Comparison of ENCODE assay signal across 6 cellular contexts in genomic region chr16:30924797-30925645, GRCh38. TPM values are rescaled to one million over a fixed set of nuclear protein-coding genes. Genes with fewer than 3 reads are reported as not detected.
DNase-seq lines count a peak whose midpoint lies in the region; TF ChIP-seq lines count a peak whose summit lies in the region.

No MANE protein-coding gene starts in this region.

- 61 to 63% methylated on average over 12 of the region's 12 CpGs for WGBS in esophagus, 2 donors
- WGBS in suprapubic skin, result 74% methylated on average over 12 of the region's 12 CpGs

- no peak for TF ChIP-seq CTCF in suprapubic skin (IDR thresholded peaks at IDR 0.05)

- H3K9me3 ChIP-seq in esophagus (ENCODE audit: control insufficient read depth in 2 of 2, insufficient read depth in 1 of 2, low read depth in 1 of 2, low read length in 1 of 2) (no peaks in the 10 kb centered on the region), suprapubic skin (no peaks in the 10 kb centered on the region)

- TF ChIP-seq EP300 in suprapubic skin (IDR thresholded peaks at IDR 0.05), result no peak

- H3K27me3 ChIP-seq in esophagus (ENCODE audit: control insufficient read depth in 1 of 2, insufficient read depth in 2 of 2, low read length in 2 of 2) (no peaks in the 10 kb centered on the region), suprapubic skin (no peaks in the 10 kb centered on the region)

- H3K27me3 Mint-ChIP-seq in activated T-cell treated with anti-CD3 and anti-CD28 coated beads, Interleukin-2, amount 50 U/mL, for 24 hours, result no peaks in the 10 kb centered on the region

- peaks cover 24% of the 10 kb centered on the region for H3K4me1 Mint-ChIP-seq in activated T-cell treated with anti-CD3 and anti-CD28 coated beads, Interleukin-2, amount 50 U/mL, for 24 hours (ENCODE audit: low read depth)

- no peak for DNase-seq in activated T-cell treated with anti-CD3 and anti-CD28 coated beads, Interleukin-2, amount 50 U/mL, for 24 hours
- no peak for DNase-seq in activated T-cell treated with anti-CD3 and anti-CD28 coated beads, Interleukin-2, amount 50 U/mL, for 48 hours
- DNase-seq in suprapubic skin (ENCODE audit: low spot score in 2 of 2) (no peak), NCI-H128 (lab: John Stamatoyannopoulos, UW; ENCODE audit: unreplicated experiment) (no peak), cerebellum (ENCODE audit: low spot score) (no peak)

- H3K4me3 ChIP-seq in esophagus (ENCODE audit: low read depth in 1 of 2, low read length in 2 of 2) (peak overlapping the region; percentile 1 to 78), suprapubic skin (peak overlapping the region; percentile 73)

- H3K27ac ChIP-seq in esophagus (ENCODE audit: low read depth in 2 of 2, low read length in 1 of 2) (peak overlapping the region in 1 of 2 donors; percentile 61), suprapubic skin (no peak overlapping the region)

- peak overlapping the region; percentile 80 for H3K4me3 Mint-ChIP-seq in activated T-cell treated with anti-CD3 and anti-CD28 coated beads, Interleukin-2, amount 50 U/mL, for 24 hours

- H3K4me1 ChIP-seq in esophagus (ENCODE audit: control insufficient read depth in 2 of 2, insufficient read depth in 2 of 2, low read length in 1 of 2), result peaks cover 2 to 3% of the 10 kb centered on the region in 2 donors
- H3K4me1 ChIP-seq in suprapubic skin, result peaks cover 42% of the 10 kb centered on the region

- no peaks in the 10 kb centered on the region for H3K9me3 Mint-ChIP-seq in activated T-cell treated with anti-CD3 and anti-CD28 coated beads, Interleukin-2, amount 50 U/mL, for 24 hours

- peak overlapping the region; percentile 72 for H3K27ac Mint-ChIP-seq in activated T-cell treated with anti-CD3 and anti-CD28 coated beads, Interleukin-2, amount 50 U/mL, for 24 hours

- H3K36me3 ChIP-seq in esophagus (ENCODE audit: control insufficient read depth in 2 of 2, insufficient read depth in 2 of 2, low read length in 1 of 2) (peaks cover 0 to 9% of the 10 kb centered on the region in 2 donors), suprapubic skin (peaks cover 14% of the 10 kb centered on the region)

- TF ChIP-seq POLR2A in suprapubic skin (IDR thresholded peaks at IDR 0.05), result no peak

- H3K36me3 Mint-ChIP-seq in activated T-cell treated with anti-CD3 and anti-CD28 coated beads, Interleukin-2, amount 50 U/mL, for 24 hours (ENCODE audit: low read depth), result peaks cover 26% of the 10 kb centered on the region

RNA-seq across cellular contexts. Expression of gene FBXL19, which starts 1.6 kb away (rescaled TPM):
- polyA plus RNA-seq in esophagus, result 10 to 100 TPM; 10.7 to 35.6 TPM
- 10 to 100 TPM; 21.7 to 28.7 (median 24.5) TPM for total RNA-seq in suprapubic skin
- 32.3 TPM for total RNA-seq in cerebellum

RNA-seq across cellular contexts. Expression of gene ORAI3, which starts 23.8 kb away (rescaled TPM):
- 10 to 100 TPM in 1 of 2 donors, 1 to 10 TPM in 1; 8.5 to 11.6 TPM for polyA plus RNA-seq in esophagus
- total RNA-seq in suprapubic skin (10 to 100 TPM; 25.7 to 41.0 (median 32.7) TPM), cerebellum (5.4 TPM)

RNA-seq across cellular contexts. Expression of gene CTF1, which starts 28.6 kb away (rescaled TPM):
- 1 to 10 TPM; 2.2 to 3.3 TPM for polyA plus RNA-seq in esophagus
- total RNA-seq in suprapubic skin, result 1 to 10 TPM in 1 of 4 donors, under 1 TPM in 3; 0.30 to 1.3 (median 0.71) TPM
- 0.36 TPM for total RNA-seq in cerebellum

RNA-seq across cellular contexts. Expression of gene BCL7C, which starts 31.1 kb away (rescaled TPM):
- 10 to 100 TPM; 21.8 to 33.9 TPM for polyA plus RNA-seq in esophagus
- total RNA-seq in suprapubic skin (10 to 100 TPM; 32.3 to 47.2 (median 43.9) TPM), cerebellum (37.0 TPM)

RNA-seq across cellular contexts. Expression of gene SETD1A, which starts 32.5 kb away (rescaled TPM):
- polyA plus RNA-seq in esophagus, result 1 to 10 TPM; 6.8 to 9.6 TPM
- total RNA-seq in suprapubic skin, result 10 to 100 TPM; 12.5 to 14.7 (median 13.7) TPM
- total RNA-seq in cerebellum, result 3.3 TPM
